Comparison of ENCODE assay signal across 1 cellular context in genomic region chr16:69330286-69331109, GRCh38.
TF ChIP-seq lines count a peak whose summit lies in the region.

A gene with protein sequence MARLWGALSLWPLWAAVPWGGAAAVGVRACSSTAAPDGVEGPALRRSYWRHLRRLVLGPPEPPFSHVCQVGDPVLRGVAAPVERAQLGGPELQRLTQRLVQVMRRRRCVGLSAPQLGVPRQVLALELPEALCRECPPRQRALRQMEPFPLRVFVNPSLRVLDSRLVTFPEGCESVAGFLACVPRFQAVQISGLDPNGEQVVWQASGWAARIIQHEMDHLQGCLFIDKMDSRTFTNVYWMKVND (minus strand): TSS chr16:69330588. CDS start chr16:69330570, 18 bp downstream.

TF ChIP-seq in HepG2, 621 proteins besides CTCF, POLR2A, EP300 and RAD21 (continued from another document and continues in another):
- TF ChIP-seq, protein P1, sequence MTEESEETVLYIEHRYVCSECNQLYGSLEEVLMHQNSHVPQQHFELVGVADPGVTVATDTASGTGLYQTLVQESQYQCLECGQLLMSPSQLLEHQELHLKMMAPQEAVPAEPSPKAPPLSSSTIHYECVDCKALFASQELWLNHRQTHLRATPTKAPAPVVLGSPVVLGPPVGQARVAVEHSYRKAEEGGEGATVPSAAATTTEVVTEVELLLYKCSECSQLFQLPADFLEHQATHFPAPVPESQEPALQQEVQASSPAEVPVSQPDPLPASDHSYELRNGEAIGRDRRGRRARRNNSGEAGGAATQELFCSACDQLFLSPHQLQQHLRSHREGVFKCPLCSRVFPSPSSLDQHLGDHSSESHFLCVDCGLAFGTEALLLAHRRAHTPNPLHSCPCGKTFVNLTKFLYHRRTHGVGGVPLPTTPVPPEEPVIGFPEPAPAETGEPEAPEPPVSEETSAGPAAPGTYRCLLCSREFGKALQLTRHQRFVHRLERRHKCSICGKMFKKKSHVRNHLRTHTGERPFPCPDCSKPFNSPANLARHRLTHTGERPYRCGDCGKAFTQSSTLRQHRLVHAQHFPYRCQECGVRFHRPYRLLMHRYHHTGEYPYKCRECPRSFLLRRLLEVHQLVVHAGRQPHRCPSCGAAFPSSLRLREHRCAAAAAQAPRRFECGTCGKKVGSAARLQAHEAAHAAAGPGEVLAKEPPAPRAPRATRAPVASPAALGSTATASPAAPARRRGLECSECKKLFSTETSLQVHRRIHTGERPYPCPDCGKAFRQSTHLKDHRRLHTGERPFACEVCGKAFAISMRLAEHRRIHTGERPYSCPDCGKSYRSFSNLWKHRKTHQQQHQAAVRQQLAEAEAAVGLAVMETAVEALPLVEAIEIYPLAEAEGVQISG (CRISPR knock-in tag; IDR thresholded peaks at IDR 0.05): peak; percentile 98
- peak; percentile 98 for TF ChIP-seq POLR2G (IDR thresholded peaks at IDR 0.05; ENCODE audit: low read depth, low read length)
- TF ChIP-seq HNRNPK (IDR thresholded peaks at IDR 0.05; ENCODE audit: low read depth, low read length, poor library complexity, severe bottlenecking): peak; percentile 83
- no peak for TF ChIP-seq CHD4 (IDR thresholded peaks at IDR 0.05; ENCODE audit: borderline replicate concordance, low read length)
- TF ChIP-seq ZEB1 (IDR thresholded peaks at IDR 0.05; ENCODE audit: insufficient replicate concordance, low read depth): peak; percentile 43
- TF ChIP-seq, protein P2, sequence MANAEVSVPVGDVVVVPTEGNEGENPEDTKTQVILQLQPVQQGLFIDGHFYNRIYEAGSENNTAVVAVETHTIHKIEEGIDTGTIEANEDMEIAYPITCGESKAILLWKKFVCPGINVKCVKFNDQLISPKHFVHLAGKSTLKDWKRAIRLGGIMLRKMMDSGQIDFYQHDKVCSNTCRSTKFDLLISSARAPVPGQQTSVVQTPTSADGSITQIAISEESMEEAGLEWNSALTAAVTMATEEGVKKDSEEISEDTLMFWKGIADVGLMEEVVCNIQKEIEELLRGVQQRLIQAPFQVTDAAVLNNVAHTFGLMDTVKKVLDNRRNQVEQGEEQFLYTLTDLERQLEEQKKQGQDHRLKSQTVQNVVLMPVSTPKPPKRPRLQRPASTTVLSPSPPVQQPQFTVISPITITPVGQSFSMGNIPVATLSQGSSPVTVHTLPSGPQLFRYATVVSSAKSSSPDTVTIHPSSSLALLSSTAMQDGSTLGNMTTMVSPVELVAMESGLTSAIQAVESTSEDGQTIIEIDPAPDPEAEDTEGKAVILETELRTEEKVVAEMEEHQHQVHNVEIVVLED (CRISPR knock-in tag; IDR thresholded peaks at IDR 0.05; ENCODE audit: borderline replicate concordance): peak; percentile 88
- peak; percentile 77 for TF ChIP-seq RXRB (CRISPR knock-in tag; IDR thresholded peaks at IDR 0.05; ENCODE audit: borderline replicate concordance)
- TF ChIP-seq ZNF816 (CRISPR knock-in tag; IDR thresholded peaks at IDR 0.05; ENCODE audit: borderline replicate concordance): peak; percentile 57; the same call in 1 of the 2 replicates
- peak; percentile 83 for TF ChIP-seq POGZ (CRISPR knock-in tag; IDR thresholded peaks at IDR 0.05)
- TF ChIP-seq ZNF557 (CRISPR knock-in tag; IDR thresholded peaks at IDR 0.05): 0 out of 2 replicates have a peak, but pooled peaks have one; percentile 46
- no peak; the same call in 1 of the 2 replicates for TF ChIP-seq ZNF609 (CRISPR knock-in tag; IDR thresholded peaks at IDR 0.05; ENCODE audit: borderline replicate concordance)
- 0 out of 2 replicates have a peak, but pooled peaks have one; percentile 15 for TF ChIP-seq ZBTB1 (CRISPR knock-in tag; IDR thresholded peaks at IDR 0.05; ENCODE audit: borderline replicate concordance)
- no peak for TF ChIP-seq ZNF468 (CRISPR knock-in tag; IDR thresholded peaks at IDR 0.05)
- 0 out of 2 replicates have a peak, but pooled peaks have one; percentile 5 for TF ChIP-seq U2AF2 (IDR thresholded peaks at IDR 0.05; ENCODE audit: low read depth, low read length)
- 0 out of 2 replicates have a peak, but pooled peaks have one; percentile 10 for TF ChIP-seq ZNF441 (CRISPR knock-in tag; IDR thresholded peaks at IDR 0.05; ENCODE audit: borderline replicate concordance)
- TF ChIP-seq NFRKB (IDR thresholded peaks at IDR 0.05): no peak
- TF ChIP-seq MLLT10 (CRISPR knock-in tag; IDR thresholded peaks at IDR 0.05): no peak
- peak; percentile 77; the same call in 1 of the 2 replicates for TF ChIP-seq ZNF232 (CRISPR knock-in tag; IDR thresholded peaks at IDR 0.05; ENCODE audit: borderline replicate concordance)
- TF ChIP-seq KDM5B (CRISPR knock-in tag; IDR thresholded peaks at IDR 0.05; ENCODE audit: borderline replicate concordance): peak; percentile 91
- 0 out of 2 replicates have a peak, but pooled peaks have one; percentile 32 for TF ChIP-seq ZNF652 (CRISPR knock-in tag; IDR thresholded peaks at IDR 0.05; ENCODE audit: borderline replicate concordance, low read depth)
- TF ChIP-seq, protein P3, sequence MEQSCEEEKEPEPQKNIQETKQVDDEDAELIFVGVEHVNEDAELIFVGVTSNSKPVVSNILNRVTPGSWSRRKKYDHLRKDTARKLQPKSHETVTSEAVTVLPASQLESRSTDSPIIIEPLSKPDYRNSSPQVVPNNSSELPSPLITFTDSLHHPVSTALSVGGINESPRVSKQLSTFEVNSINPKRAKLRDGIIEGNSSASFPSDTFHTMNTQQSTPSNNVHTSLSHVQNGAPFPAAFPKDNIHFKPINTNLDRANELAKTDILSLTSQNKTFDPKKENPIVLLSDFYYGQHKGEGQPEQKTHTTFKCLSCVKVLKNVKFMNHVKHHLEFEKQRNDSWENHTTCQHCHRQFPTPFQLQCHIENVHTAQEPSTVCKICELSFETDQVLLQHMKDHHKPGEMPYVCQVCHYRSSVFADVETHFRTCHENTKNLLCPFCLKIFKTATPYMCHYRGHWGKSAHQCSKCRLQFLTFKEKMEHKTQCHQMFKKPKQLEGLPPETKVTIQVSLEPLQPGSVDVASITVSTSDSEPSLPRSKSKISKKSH (CRISPR knock-in tag; IDR thresholded peaks at IDR 0.05; ENCODE audit: borderline replicate concordance): no peak; the same call in 1 of the 2 replicates
- no peak for TF ChIP-seq ZNF615 (CRISPR knock-in tag; IDR thresholded peaks at IDR 0.05; ENCODE audit: borderline replicate concordance)
- TF ChIP-seq ETV6 (CRISPR knock-in tag; conservative IDR thresholded peaks at IDR 0.05): 0 out of 2 replicates have a peak, but pooled peaks have one; percentile 86
- TF ChIP-seq KAT7 (CRISPR knock-in tag; IDR thresholded peaks at IDR 0.05; ENCODE audit: borderline replicate concordance): peak; percentile 94; the same call in 1 of the 2 replicates
- TF ChIP-seq NCOR1 (IDR thresholded peaks at IDR 0.05; ENCODE audit: borderline replicate concordance, low read length): peak; percentile 19; the same call in 1 of the 2 replicates
- TF ChIP-seq, protein P4, sequence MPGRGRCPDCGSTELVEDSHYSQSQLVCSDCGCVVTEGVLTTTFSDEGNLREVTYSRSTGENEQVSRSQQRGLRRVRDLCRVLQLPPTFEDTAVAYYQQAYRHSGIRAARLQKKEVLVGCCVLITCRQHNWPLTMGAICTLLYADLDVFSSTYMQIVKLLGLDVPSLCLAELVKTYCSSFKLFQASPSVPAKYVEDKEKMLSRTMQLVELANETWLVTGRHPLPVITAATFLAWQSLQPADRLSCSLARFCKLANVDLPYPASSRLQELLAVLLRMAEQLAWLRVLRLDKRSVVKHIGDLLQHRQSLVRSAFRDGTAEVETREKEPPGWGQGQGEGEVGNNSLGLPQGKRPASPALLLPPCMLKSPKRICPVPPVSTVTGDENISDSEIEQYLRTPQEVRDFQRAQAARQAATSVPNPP (CRISPR knock-in tag; IDR thresholded peaks at IDR 0.05): peak; percentile 39; the same call in 1 of the 2 replicates
- TF ChIP-seq, protein P5, sequence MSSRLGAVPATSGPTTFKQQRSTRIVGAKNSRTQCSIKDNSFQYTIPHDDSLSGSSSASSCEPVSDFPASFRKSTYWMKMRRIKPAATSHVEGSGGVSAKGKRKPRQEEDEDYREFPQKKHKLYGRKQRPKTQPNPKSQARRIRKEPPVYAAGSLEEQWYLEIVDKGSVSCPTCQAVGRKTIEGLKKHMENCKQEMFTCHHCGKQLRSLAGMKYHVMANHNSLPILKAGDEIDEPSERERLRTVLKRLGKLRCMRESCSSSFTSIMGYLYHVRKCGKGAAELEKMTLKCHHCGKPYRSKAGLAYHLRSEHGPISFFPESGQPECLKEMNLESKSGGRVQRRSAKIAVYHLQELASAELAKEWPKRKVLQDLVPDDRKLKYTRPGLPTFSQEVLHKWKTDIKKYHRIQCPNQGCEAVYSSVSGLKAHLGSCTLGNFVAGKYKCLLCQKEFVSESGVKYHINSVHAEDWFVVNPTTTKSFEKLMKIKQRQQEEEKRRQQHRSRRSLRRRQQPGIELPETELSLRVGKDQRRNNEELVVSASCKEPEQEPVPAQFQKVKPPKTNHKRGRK (CRISPR knock-in tag; IDR thresholded peaks at IDR 0.05): 0 out of 2 replicates have a peak, but pooled peaks have one; percentile 87
- no peak for TF ChIP-seq ZNF326 (CRISPR knock-in tag; IDR thresholded peaks at IDR 0.05; ENCODE audit: borderline replicate concordance)
- 0 out of 2 replicates have a peak, but pooled peaks have one; percentile 60 for TF ChIP-seq ZNF660 (CRISPR knock-in tag; IDR thresholded peaks at IDR 0.05; ENCODE audit: borderline replicate concordance, low read depth)
- TF ChIP-seq GTF3A (CRISPR knock-in tag; conservative IDR thresholded peaks at IDR 0.05): 0 out of 2 replicates have a peak, but pooled peaks have one; percentile 25
- TF ChIP-seq ZNF850 (CRISPR knock-in tag; conservative IDR thresholded peaks at IDR 0.05): no peak
- TF ChIP-seq NFYB (CRISPR knock-in tag; IDR thresholded peaks at IDR 0.05): peak; percentile 53
- TF ChIP-seq MTF2 (CRISPR knock-in tag; IDR thresholded peaks at IDR 0.05; ENCODE audit: borderline replicate concordance): no peak
- no peak for TF ChIP-seq ADNP (CRISPR knock-in tag; IDR thresholded peaks at IDR 0.05)
- peak; percentile 94; the same call in 1 of the 2 replicates for TF ChIP-seq ZNF790 (CRISPR knock-in tag; IDR thresholded peaks at IDR 0.05; ENCODE audit: borderline replicate concordance)
- TF ChIP-seq ZNF550 (CRISPR knock-in tag; IDR thresholded peaks at IDR 0.05; ENCODE audit: borderline replicate concordance): peak; percentile 71; the same call in 1 of the 2 replicates
- TF ChIP-seq KMT2A (CRISPR knock-in tag; IDR thresholded peaks at IDR 0.05): peak; percentile 98
- peak; percentile 99 for TF ChIP-seq RBM22 (optimal IDR thresholded peaks at IDR 0.05; ENCODE audit: low read length)
- TF ChIP-seq, protein P6, sequence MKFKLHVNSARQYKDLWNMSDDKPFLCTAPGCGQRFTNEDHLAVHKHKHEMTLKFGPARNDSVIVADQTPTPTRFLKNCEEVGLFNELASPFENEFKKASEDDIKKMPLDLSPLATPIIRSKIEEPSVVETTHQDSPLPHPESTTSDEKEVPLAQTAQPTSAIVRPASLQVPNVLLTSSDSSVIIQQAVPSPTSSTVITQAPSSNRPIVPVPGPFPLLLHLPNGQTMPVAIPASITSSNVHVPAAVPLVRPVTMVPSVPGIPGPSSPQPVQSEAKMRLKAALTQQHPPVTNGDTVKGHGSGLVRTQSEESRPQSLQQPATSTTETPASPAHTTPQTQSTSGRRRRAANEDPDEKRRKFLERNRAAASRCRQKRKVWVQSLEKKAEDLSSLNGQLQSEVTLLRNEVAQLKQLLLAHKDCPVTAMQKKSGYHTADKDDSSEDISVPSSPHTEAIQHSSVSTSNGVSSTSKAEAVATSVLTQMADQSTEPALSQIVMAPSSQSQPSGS (CRISPR knock-in tag; IDR thresholded peaks at IDR 0.05): peak; percentile 78; the same call in 1 of the 2 replicates
- TF ChIP-seq JUNB (CRISPR knock-in tag; IDR thresholded peaks at IDR 0.05; ENCODE audit: borderline replicate concordance): no peak
- peak; percentile 91 for TF ChIP-seq DR1 (CRISPR knock-in tag; IDR thresholded peaks at IDR 0.05)
- peak; percentile 29; the same call in 1 of the 2 replicates for TF ChIP-seq HMG20A (CRISPR knock-in tag; IDR thresholded peaks at IDR 0.05; ENCODE audit: borderline replicate concordance)
- peak; percentile 87 for TF ChIP-seq MED1 (CRISPR knock-in tag; IDR thresholded peaks at IDR 0.05)
- TF ChIP-seq ARHGAP35 (CRISPR knock-in tag; IDR thresholded peaks at IDR 0.05; ENCODE audit: borderline replicate concordance): 0 out of 2 replicates have a peak, but pooled peaks have one; percentile 90
- TF ChIP-seq SIX4 (CRISPR knock-in tag; IDR thresholded peaks at IDR 0.05): 0 out of 2 replicates have a peak, but pooled peaks have one; percentile 23
- TF ChIP-seq HOXA3 (CRISPR knock-in tag; IDR thresholded peaks at IDR 0.05): peak; percentile 89; the same call in 1 of the 2 replicates
- peak; percentile 95; the same call in 1 of the 2 replicates for TF ChIP-seq ZNF614 (CRISPR knock-in tag; IDR thresholded peaks at IDR 0.05; ENCODE audit: borderline replicate concordance)
